ENCODE assay signal across 1 cellular context in the genomic region with DNA sequence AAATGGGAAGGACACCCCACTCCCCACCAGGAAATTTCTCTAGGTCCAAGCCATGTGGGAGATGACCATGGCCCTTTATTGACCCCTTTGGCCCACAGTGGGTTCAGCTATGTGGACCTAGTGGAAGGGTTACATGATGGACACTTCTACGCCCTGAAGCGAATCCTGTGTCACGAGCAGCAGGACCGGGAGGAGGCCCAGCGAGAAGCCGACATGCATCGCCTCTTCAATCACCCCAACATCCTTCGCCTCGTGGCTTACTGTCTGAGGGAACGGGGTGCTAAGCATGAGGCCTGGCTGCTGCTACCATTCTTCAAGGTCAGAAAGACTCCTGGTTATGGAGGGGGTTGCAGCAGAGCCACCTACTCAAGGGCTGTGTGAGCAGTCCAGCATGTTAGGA.
TF ChIP-seq lines count a peak whose summit lies in the region.

No MANE protein-coding gene starts in this region.

TF ChIP-seq in A549, 52 proteins besides CTCF, POLR2A, EP300 and RAD21 (continued from another document):
- TF ChIP-seq ZSCAN20 (CRISPR knock-in tag; IDR thresholded peaks at IDR 0.05): no peak
- no peak for TF ChIP-seq ESRRA (IDR thresholded peaks at IDR 0.05; ENCODE audit: borderline replicate concordance, low read length)
